7 cellular contexts compared by ENCODE assay signal in the genomic region with DNA sequence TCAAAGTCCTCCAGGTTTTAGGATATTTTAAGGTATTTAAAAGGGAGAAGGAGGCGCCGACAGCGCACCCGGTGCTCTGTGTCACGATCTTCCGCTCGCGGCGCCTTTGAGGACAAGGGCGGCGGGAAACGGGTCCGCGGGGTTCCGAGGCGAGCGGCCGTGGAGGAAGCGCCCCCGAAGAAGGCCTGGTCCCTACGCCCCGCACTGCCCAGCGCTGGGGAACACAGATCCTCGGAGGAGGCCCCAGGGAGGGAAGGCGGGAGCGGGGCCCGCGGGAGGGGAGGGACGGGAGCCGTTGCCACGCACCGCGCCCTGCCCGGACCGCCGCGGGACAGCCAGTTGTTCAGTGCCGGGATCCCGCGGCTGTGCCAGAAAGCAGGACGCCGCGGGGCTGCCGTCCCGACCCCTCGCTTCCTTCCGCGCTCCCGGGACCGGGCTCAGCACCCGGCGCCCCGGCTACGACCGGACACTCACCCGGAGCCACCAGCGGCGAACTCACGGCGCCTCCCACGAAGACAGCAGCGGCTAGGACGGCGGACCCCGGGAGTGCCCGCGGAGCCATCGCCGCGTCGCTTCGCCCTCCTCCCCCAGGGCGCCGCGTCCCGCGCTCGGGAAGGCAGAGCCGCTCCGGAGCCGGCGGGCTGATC. TPM values are rescaled to one million over a fixed set of nuclear protein-coding genes. Genes with fewer than 3 reads are reported as not detected.
DNase-seq lines count a peak whose midpoint lies in the region; ATAC-seq, FAIRE-seq and TF ChIP-seq lines count a peak whose summit lies in the region.

No MANE protein-coding gene starts in this region.

- H3K27me3 ChIP-seq in thymus (ENCODE audit: control insufficient read depth, insufficient read depth): no peaks in the 10 kb centered on the region

- peaks cover 20 to 48% (median 40%) of the 10 kb centered on the region in 4 donors for H3K4me1 Mint-ChIP-seq in naive thymus-derived CD8-positive, alpha-beta T cell

- H3K27ac Mint-ChIP-seq in naive thymus-derived CD8-positive, alpha-beta T cell: peak overlapping the region; percentile 87 to 100 (median 97)

- H3K4me3 ChIP-seq in thymus (ENCODE audit: low read length): peak overlapping the region; percentile 83

- H3K36me3 Mint-ChIP-seq in naive thymus-derived CD8-positive, alpha-beta T cell: peaks cover 0 to 6% (median 0%) of the 10 kb centered on the region in 3 donors

- H3K4me1 ChIP-seq in thymus (ENCODE audit: control insufficient read depth, insufficient read depth, low read length): peaks cover 18% of the 10 kb centered on the region

- DNase-seq in GM12891 (ENCODE audit: insufficient read length, low spot score): no peak
- DNase-seq in LHCN-M2 (ENCODE audit: low read depth): peak; percentile 32
- DNase-seq in activated CD8-positive, alpha-beta memory T cell treated with anti-CD3 and anti-CD28 coated beads, Interleukin-2, amount 50 U/mL, for 24 hours (ENCODE audit: extremely low read depth): peak; percentile 2
- no peak for DNase-seq in epithelial cell of prostate (ENCODE audit: low read depth, low spot score)
- DNase-seq in naive thymus-derived CD8-positive, alpha-beta T cell: peak in 7 of 10 donors; percentile 26 to 76 (median 57)

- peak overlapping the region; percentile 71 for H3K27ac ChIP-seq in epithelial cell of prostate
- H3K27ac ChIP-seq in thymus (ENCODE audit: low read depth): peak overlapping the region; percentile 85

- TF ChIP-seq POLR2A in GM12891 (IDR thresholded peaks at IDR 0.05; ENCODE audit: low read depth, low read length): peak; percentile 56

- H3K4me3 Mint-ChIP-seq in naive thymus-derived CD8-positive, alpha-beta T cell: peak overlapping the region; percentile 91 to 97 (median 94)

- H3K9me3 ChIP-seq in thymus (ENCODE audit: control insufficient read depth): no peaks in the 10 kb centered on the region

- under 1% methylated on average over 81 of the region's 82 CpGs for WGBS in thymus

- peak; percentile 8 for ATAC-seq in GM21786 (IDR thresholded peaks at IDR 0.05; ENCODE audit: unreplicated experiment)
- ATAC-seq in naive thymus-derived CD8-positive, alpha-beta T cell: peak; percentile 35 to 39

- no peaks in the 10 kb centered on the region for H3K9me3 Mint-ChIP-seq in naive thymus-derived CD8-positive, alpha-beta T cell

- no peaks in the 10 kb centered on the region for H3K36me3 ChIP-seq in thymus (ENCODE audit: control insufficient read depth, insufficient read depth)

- POLR2A ChIA-PET in naive thymus-derived CD8-positive, alpha-beta T cell (lab: Charles Lee): interaction anchor here (0.7 to 1.6 kb wide), 4 partner anchors 10 to 1773 kb away, joined by 3 to 4 read pairs (median 4); partner anchors contain the start of genes LIAS and RPL9

- no peaks in the 10 kb centered on the region for H3K27me3 Mint-ChIP-seq in naive thymus-derived CD8-positive, alpha-beta T cell

- FAIRE-seq in GM12891 (lab: Jason Lieb, UNC): no peak

TF ChIP-seq in GM12891, 5 proteins besides CTCF, POLR2A, EP300 and RAD21:
- TF ChIP-seq PAX5 (IDR thresholded peaks at IDR 0.05; ENCODE audit: insufficient read depth, low read length, severe bottlenecking) (no peak), POLR2AphosphoS5 (IDR thresholded peaks at IDR 0.05; ENCODE audit: low read depth, low read length) (peak; percentile 56; the same call in 1 of the 2 replicates)

RNA-seq across cellular contexts. Expression of gene RELL1, which starts 0.3 kb away (rescaled TPM):
- polyA plus RNA-seq in GM12891 (2012; ENCODE audit: low read depth, missing spikeins): 1.3 TPM
- total RNA-seq in LHCN-M2 (2014; rRNA removed): 40.7 and 47.1 TPM in 2 replicates
- polyA plus RNA-seq in LHCN-M2 (2012): 4.9 TPM
- total RNA-seq in naive thymus-derived CD8-positive, alpha-beta T cell: 10 to 100 TPM; 27.2 to 27.9 TPM
- 1 to 10 TPM; 5.7 to 6.6 (median 5.8) TPM for polyA plus RNA-seq in naive thymus-derived CD8-positive, alpha-beta T cell
- 1.6 TPM for polyA plus RNA-seq in thymus

Comparison
In these comparisons a context has a peak if more than half of its experiments do, and no peak if none do; other contexts are left out.
1. DNase-seq: peak in LHCN-M2 (single experiment), activated CD8-positive, alpha-beta memory T cell treated with anti-CD3 and anti-CD28 coated beads, Interleukin-2, amount 50 U/mL, for 24 hours (single experiment) and naive thymus-derived CD8-positive, alpha-beta T cell (7 of 10); none in GM12891 (single experiment) and epithelial cell of prostate (single experiment).